ENCODE assay signal across 1 cellular context in the genomic region with DNA sequence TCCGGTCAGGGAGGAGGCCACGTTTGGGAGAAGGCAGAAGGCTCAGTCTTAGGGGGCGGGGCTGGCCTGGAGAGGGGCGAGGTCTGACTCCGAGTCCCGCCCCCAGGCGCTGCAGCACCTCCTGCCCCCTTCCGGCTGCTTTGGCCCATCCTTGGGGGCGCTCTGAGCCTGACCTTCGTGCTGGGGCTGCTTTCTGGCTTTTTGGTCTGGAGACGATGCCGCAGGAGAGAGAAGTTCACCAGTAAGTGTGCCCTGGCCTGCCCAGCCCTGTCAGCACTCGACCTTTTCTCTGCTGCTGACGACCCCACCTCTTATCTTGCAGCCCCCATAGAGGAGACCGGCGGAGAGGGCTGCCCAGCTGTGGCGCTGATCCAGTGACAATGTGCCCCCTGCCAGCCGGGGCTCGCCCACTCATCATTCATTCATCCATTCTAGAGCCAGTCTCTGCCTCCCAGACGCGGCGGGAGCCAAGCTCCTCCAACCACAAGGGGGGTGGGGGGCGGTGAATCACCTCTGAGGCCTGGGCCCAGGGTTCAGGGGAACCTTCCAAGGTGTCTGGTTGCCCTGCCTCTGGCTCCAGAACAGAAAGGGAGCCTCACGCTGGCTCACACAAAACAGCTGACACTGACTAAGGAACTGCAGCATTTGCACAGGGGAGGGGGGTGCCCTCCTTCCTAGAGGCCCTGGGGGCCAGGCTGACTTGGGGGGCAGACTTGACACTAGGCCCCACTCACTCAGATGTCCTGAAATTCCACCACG.
TF ChIP-seq lines count a peak whose summit lies in the region.

No MANE protein-coding gene starts in this region.

TF ChIP-seq in HEK293, 187 proteins besides CTCF, POLR2A, EP300 and RAD21 (continued from another document and continues in another):
- peak; percentile 98 for TF ChIP-seq GLIS1 (tag by site-specific recombination; IDR thresholded peaks at IDR 0.05)
- no peak for TF ChIP-seq ZNF37A (tag by site-specific recombination; IDR thresholded peaks at IDR 0.05)
- no peak for TF ChIP-seq GLI4 (tag by site-specific recombination; IDR thresholded peaks at IDR 0.05)
- no peak for TF ChIP-seq ZNF785 (tag by site-specific recombination; IDR thresholded peaks at IDR 0.05)
- peak; percentile 35; the same call in 1 of the 2 replicates for TF ChIP-seq ZSCAN30 (tag by site-specific recombination; IDR thresholded peaks at IDR 0.05)
- no peak for TF ChIP-seq ZNF174 (tag by site-specific recombination; IDR thresholded peaks at IDR 0.05)
- no peak for TF ChIP-seq ZNF184 (tag by site-specific recombination; IDR thresholded peaks at IDR 0.05)
- TF ChIP-seq, protein P1, sequence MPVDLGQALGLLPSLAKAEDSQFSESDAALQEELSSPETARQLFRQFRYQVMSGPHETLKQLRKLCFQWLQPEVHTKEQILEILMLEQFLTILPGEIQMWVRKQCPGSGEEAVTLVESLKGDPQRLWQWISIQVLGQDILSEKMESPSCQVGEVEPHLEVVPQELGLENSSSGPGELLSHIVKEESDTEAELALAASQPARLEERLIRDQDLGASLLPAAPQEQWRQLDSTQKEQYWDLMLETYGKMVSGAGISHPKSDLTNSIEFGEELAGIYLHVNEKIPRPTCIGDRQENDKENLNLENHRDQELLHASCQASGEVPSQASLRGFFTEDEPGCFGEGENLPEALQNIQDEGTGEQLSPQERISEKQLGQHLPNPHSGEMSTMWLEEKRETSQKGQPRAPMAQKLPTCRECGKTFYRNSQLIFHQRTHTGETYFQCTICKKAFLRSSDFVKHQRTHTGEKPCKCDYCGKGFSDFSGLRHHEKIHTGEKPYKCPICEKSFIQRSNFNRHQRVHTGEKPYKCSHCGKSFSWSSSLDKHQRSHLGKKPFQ (tag by site-specific recombination; IDR thresholded peaks at IDR 0.05) = no peak
- TF ChIP-seq ZNF426 (tag by site-specific recombination; IDR thresholded peaks at IDR 0.05) = no peak
- TF ChIP-seq ZIC2 (tag by site-specific recombination; IDR thresholded peaks at IDR 0.05) = peak; percentile 89
- TF ChIP-seq REPIN1 (tag by site-specific recombination; IDR thresholded peaks at IDR 0.05; ENCODE audit: low read depth) = no peak
- TF ChIP-seq ZNF112 (tag by site-specific recombination; IDR thresholded peaks at IDR 0.05) = no peak
- TF ChIP-seq ZNF311 (tag by site-specific recombination; IDR thresholded peaks at IDR 0.05; ENCODE audit: borderline replicate concordance) = no peak
- TF ChIP-seq ZNF677 (tag by site-specific recombination; IDR thresholded peaks at IDR 0.05) = no peak
- TF ChIP-seq KLF10 (tag by site-specific recombination; IDR thresholded peaks at IDR 0.05) = 0 out of 2 replicates have a peak, but pooled peaks have one; percentile 10
- TF ChIP-seq ZNF777 (tag by site-specific recombination; IDR thresholded peaks at IDR 0.05; ENCODE audit: borderline replicate concordance) = no peak
- no peak for TF ChIP-seq TRIM28 (IDR thresholded peaks at IDR 0.05; ENCODE audit: borderline replicate concordance, low read length)
- TF ChIP-seq, protein P2, sequence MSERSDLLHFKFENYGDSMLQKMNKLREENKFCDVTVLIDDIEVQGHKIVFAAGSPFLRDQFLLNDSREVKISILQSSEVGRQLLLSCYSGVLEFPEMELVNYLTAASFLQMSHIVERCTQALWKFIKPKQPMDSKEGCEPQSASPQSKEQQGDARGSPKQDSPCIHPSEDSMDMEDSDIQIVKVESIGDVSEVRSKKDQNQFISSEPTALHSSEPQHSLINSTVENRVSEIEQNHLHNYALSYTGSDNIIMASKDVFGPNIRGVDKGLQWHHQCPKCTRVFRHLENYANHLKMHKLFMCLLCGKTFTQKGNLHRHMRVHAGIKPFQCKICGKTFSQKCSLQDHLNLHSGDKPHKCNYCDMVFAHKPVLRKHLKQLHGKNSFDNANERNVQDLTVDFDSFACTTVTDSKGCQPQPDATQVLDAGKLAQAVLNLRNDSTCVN (tag by site-specific recombination; optimal IDR thresholded peaks at IDR 0.05) = no peak
- peak; percentile 88 for TF ChIP-seq ZBTB48 (tag by site-specific recombination; IDR thresholded peaks at IDR 0.05)
- TF ChIP-seq, protein P3, sequence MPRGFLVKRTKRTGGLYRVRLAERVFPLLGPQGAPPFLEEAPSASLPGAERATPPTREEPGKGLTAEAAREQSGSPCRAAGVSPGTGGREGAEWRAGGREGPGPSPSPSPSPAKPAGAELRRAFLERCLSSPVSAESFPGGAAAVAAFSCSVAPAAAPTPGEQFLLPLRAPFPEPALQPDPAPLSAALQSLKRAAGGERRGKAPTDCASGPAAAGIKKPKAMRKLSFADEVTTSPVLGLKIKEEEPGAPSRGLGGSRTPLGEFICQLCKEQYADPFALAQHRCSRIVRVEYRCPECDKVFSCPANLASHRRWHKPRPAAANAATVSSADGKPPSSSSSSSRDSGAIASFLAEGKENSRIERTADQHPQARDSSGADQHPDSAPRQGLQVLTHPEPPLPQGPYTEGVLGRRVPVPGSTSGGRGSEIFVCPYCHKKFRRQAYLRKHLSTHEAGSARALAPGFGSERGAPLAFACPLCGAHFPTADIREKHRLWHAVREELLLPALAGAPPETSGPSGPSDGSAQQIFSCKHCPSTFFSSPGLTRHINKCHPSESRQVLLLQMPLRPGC (tag by site-specific recombination; IDR thresholded peaks at IDR 0.05) = 0 out of 2 replicates have a peak, but pooled peaks have one; percentile 31
- no peak for TF ChIP-seq ZNF404 (tag by site-specific recombination; IDR thresholded peaks at IDR 0.05)
- no peak for TF ChIP-seq ZNF214 (tag by site-specific recombination; IDR thresholded peaks at IDR 0.05; ENCODE audit: borderline replicate concordance)
- TF ChIP-seq ZNF239 (tag by site-specific recombination; IDR thresholded peaks at IDR 0.05) = no peak
- TF ChIP-seq BCL11B (tag by site-specific recombination; IDR thresholded peaks at IDR 0.05; ENCODE audit: low read depth) = no peak
- TF ChIP-seq, protein P4, sequence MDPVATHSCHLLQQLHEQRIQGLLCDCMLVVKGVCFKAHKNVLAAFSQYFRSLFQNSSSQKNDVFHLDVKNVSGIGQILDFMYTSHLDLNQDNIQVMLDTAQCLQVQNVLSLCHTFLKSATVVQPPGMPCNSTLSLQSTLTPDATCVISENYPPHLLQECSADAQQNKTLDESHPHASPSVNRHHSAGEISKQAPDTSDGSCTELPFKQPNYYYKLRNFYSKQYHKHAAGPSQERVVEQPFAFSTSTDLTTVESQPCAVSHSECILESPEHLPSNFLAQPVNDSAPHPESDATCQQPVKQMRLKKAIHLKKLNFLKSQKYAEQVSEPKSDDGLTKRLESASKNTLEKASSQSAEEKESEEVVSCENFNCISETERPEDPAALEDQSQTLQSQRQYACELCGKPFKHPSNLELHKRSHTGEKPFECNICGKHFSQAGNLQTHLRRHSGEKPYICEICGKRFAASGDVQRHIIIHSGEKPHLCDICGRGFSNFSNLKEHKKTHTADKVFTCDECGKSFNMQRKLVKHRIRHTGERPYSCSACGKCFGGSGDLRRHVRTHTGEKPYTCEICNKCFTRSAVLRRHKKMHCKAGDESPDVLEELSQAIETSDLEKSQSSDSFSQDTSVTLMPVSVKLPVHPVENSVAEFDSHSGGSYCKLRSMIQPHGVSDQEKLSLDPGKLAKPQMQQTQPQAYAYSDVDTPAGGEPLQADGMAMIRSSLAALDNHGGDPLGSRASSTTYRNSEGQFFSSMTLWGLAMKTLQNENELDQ (tag by site-specific recombination; IDR thresholded peaks at IDR 0.05; ENCODE audit: low read depth) = no peak
- TF ChIP-seq ZNF660 (tag by site-specific recombination; IDR thresholded peaks at IDR 0.05) = no peak
- TF ChIP-seq, protein P5, sequence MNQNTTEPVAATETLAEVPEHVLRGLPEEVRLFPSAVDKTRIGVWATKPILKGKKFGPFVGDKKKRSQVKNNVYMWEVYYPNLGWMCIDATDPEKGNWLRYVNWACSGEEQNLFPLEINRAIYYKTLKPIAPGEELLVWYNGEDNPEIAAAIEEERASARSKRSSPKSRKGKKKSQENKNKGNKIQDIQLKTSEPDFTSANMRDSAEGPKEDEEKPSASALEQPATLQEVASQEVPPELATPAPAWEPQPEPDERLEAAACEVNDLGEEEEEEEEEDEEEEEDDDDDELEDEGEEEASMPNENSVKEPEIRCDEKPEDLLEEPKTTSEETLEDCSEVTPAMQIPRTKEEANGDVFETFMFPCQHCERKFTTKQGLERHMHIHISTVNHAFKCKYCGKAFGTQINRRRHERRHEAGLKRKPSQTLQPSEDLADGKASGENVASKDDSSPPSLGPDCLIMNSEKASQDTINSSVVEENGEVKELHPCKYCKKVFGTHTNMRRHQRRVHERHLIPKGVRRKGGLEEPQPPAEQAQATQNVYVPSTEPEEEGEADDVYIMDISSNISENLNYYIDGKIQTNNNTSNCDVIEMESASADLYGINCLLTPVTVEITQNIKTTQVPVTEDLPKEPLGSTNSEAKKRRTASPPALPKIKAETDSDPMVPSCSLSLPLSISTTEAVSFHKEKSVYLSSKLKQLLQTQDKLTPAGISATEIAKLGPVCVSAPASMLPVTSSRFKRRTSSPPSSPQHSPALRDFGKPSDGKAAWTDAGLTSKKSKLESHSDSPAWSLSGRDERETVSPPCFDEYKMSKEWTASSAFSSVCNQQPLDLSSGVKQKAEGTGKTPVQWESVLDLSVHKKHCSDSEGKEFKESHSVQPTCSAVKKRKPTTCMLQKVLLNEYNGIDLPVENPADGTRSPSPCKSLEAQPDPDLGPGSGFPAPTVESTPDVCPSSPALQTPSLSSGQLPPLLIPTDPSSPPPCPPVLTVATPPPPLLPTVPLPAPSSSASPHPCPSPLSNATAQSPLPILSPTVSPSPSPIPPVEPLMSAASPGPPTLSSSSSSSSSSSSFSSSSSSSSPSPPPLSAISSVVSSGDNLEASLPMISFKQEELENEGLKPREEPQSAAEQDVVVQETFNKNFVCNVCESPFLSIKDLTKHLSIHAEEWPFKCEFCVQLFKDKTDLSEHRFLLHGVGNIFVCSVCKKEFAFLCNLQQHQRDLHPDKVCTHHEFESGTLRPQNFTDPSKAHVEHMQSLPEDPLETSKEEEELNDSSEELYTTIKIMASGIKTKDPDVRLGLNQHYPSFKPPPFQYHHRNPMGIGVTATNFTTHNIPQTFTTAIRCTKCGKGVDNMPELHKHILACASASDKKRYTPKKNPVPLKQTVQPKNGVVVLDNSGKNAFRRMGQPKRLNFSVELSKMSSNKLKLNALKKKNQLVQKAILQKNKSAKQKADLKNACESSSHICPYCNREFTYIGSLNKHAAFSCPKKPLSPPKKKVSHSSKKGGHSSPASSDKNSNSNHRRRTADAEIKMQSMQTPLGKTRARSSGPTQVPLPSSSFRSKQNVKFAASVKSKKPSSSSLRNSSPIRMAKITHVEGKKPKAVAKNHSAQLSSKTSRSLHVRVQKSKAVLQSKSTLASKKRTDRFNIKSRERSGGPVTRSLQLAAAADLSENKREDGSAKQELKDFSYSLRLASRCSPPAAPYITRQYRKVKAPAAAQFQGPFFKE (tag by site-specific recombination; IDR thresholded peaks at IDR 0.05; ENCODE audit: borderline replicate concordance) = no peak
- no peak for TF ChIP-seq ZNF529 (tag by site-specific recombination; IDR thresholded peaks at IDR 0.05; ENCODE audit: insufficient replicate concordance)
- no peak for TF ChIP-seq ZNF223 (tag by site-specific recombination; IDR thresholded peaks at IDR 0.05)
- TF ChIP-seq, protein P6, sequence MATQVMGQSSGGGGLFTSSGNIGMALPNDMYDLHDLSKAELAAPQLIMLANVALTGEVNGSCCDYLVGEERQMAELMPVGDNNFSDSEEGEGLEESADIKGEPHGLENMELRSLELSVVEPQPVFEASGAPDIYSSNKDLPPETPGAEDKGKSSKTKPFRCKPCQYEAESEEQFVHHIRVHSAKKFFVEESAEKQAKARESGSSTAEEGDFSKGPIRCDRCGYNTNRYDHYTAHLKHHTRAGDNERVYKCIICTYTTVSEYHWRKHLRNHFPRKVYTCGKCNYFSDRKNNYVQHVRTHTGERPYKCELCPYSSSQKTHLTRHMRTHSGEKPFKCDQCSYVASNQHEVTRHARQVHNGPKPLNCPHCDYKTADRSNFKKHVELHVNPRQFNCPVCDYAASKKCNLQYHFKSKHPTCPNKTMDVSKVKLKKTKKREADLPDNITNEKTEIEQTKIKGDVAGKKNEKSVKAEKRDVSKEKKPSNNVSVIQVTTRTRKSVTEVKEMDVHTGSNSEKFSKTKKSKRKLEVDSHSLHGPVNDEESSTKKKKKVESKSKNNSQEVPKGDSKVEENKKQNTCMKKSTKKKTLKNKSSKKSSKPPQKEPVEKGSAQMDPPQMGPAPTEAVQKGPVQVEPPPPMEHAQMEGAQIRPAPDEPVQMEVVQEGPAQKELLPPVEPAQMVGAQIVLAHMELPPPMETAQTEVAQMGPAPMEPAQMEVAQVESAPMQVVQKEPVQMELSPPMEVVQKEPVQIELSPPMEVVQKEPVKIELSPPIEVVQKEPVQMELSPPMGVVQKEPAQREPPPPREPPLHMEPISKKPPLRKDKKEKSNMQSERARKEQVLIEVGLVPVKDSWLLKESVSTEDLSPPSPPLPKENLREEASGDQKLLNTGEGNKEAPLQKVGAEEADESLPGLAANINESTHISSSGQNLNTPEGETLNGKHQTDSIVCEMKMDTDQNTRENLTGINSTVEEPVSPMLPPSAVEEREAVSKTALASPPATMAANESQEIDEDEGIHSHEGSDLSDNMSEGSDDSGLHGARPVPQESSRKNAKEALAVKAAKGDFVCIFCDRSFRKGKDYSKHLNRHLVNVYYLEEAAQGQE (tag by site-specific recombination; IDR thresholded peaks at IDR 0.05) = no peak
- TF ChIP-seq ZFHX2 (tag by site-specific recombination; conservative IDR thresholded peaks at IDR 0.05) = peak; percentile 85
- peak; percentile 12; the same call in 1 of the 2 replicates for TF ChIP-seq ZBTB20 (tag by site-specific recombination; IDR thresholded peaks at IDR 0.05)
- no peak for TF ChIP-seq ZNF768 (tag by site-specific recombination; IDR thresholded peaks at IDR 0.05)
- TF ChIP-seq ZNF610 (tag by site-specific recombination; IDR thresholded peaks at IDR 0.05; ENCODE audit: borderline replicate concordance) = 0 out of 2 replicates have a peak, but pooled peaks have one; percentile 19
- TF ChIP-seq ZNF23 (tag by site-specific recombination; IDR thresholded peaks at IDR 0.05; ENCODE audit: borderline replicate concordance) = no peak
- TF ChIP-seq SP3 (tag by site-specific recombination; IDR thresholded peaks at IDR 0.05) = peak; percentile 10; the same call in 1 of the 2 replicates
- peak; percentile 96 for TF ChIP-seq ZNF24 (tag by site-specific recombination; IDR thresholded peaks at IDR 0.05)
- TF ChIP-seq ZNF596 (tag by site-specific recombination; IDR thresholded peaks at IDR 0.05) = no peak
- TF ChIP-seq, protein P7, sequence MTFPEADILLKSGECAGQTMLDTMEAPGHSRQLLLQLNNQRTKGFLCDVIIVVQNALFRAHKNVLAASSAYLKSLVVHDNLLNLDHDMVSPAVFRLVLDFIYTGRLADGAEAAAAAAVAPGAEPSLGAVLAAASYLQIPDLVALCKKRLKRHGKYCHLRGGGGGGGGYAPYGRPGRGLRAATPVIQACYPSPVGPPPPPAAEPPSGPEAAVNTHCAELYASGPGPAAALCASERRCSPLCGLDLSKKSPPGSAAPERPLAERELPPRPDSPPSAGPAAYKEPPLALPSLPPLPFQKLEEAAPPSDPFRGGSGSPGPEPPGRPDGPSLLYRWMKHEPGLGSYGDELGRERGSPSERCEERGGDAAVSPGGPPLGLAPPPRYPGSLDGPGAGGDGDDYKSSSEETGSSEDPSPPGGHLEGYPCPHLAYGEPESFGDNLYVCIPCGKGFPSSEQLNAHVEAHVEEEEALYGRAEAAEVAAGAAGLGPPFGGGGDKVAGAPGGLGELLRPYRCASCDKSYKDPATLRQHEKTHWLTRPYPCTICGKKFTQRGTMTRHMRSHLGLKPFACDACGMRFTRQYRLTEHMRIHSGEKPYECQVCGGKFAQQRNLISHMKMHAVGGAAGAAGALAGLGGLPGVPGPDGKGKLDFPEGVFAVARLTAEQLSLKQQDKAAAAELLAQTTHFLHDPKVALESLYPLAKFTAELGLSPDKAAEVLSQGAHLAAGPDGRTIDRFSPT (tag by site-specific recombination; IDR thresholded peaks at IDR 0.05) = peak; percentile 91
- TF ChIP-seq GLIS2 (tag by site-specific recombination; IDR thresholded peaks at IDR 0.05) = peak; percentile 77
